In the genomic region with DNA sequence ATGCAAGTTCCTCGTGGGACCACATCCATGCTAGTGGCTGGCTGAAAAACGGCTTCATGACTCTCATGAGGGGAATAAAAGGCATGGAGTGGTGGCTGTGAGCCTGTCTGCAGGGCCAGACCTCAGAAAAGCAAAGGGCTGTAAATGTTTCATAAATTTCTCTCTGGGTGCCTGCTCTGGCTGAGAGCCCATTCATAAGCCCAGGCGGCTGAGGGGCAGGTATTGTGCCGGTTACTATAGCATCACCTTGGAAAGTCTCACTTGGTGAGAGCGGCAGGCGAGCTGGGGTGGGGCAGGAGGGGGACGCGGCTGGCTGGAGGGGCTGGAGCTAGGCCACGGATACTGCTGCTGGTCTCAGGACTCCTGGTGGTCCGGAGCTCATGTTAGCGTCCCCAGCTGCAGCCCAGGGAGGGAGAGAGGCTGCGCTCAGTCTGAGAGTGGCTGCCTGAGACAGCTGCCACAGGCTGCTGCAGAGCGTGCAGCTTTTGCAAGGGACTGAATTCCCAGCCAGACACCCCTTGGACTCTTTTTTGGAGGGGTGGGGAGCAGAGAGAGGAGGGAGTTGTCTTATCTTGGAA, we compare ENCODE assay signal across 15 cellular contexts. TPM values are rescaled to one million over a fixed set of nuclear protein-coding genes. Genes with fewer than 3 reads are reported as not detected.
DNase-seq lines count a peak whose midpoint lies in the region; ATAC-seq and TF ChIP-seq lines count a peak whose summit lies in the region.
"Had no signal": no experiment of that assay in that cellular context is flagged by ENCODE, and none has a peak within 500 bp of the region (broad histone marks: within the 10 kb centered on the region; RNA-seq: fewer than 3 reads in every experiment).

Gene SLC17A8, plus strand, starts transcription at position 429 of the 578 bp plus-strand sequence. CDS start 318 bp downstream, outside the sequence.

- H2AK5ac ChIP-seq in neuronal stem cell (ENCODE audit: low read depth, low read length), result no peak within 1 kb of the TSS

- peak; percentile 27 for DNase-seq in NCI-H748 treated with DMSO at 0.1 percent for 48 hours (lab: John Stamatoyannopoulos, UW)
- peak; percentile 17 for DNase-seq in hepatocyte (ENCODE audit: low spot score)
- peak; percentile 30 for DNase-seq in neuronal stem cell (ENCODE audit: low spot score)
- no peak for DNase-seq in GM10248 (ENCODE audit: extremely low spot score)
- DNase-seq in GM03348 (ENCODE audit: low spot score), result no peak
- DNase-seq: activated CD8-positive, alpha-beta T cell treated with anti-CD3 and anti-CD28 coated beads for 36 hours; activated gamma-delta T cell treated with Interleukin-2 at 50 U/mL for 16 hours; CD4-positive, CD25-positive, alpha-beta regulatory T cell; mammary epithelial cell; MV-4-11; OCI-M1; stimulated activated CD4-positive, alpha-beta T cell treated with anti-CD3 and anti-CD28 coated beads, Interleukin-4, amount 100 ng/mL, for 1 hour; T-helper 9 cell had no signal

- H4K20me1 ChIP-seq in hepatocyte (ENCODE audit: insufficient read depth, poor library complexity, severe bottlenecking), result no peaks in the 10 kb centered on the region

- H3K79me2 ChIP-seq in hepatocyte, result no peaks in the 10 kb centered on the region

- no peak within 1 kb of the TSS for H2BK12ac ChIP-seq in neuronal stem cell (ENCODE audit: low read length)

- H3K4me3 ChIP-seq in HUES6 (ENCODE audit: low read depth, low read length), result 0 out of 2 replicates have a peak within 1 kb of the TSS, but pooled peaks have one; percentile 5
- no peak within 1 kb of the TSS for H3K4me3 ChIP-seq in hepatocyte
- no peak within 1 kb of the TSS for H3K4me3 ChIP-seq in neuronal stem cell (ENCODE audit: low read length in 2 of 2)

- H3K27ac ChIP-seq in HUES6 (ENCODE audit: low read depth, low read length) (no peak within 1 kb of the TSS), hepatocyte (no peak within 1 kb of the TSS), neuronal stem cell (replicated peaks; ENCODE audit: low read length) (no peak within 1 kb of the TSS)

- peak within 1 kb of the TSS; percentile 66 for H3K4me2 ChIP-seq in hepatocyte
- H3K4me2 ChIP-seq in neuronal stem cell (ENCODE audit: insufficient read depth, low read length, poor library complexity, severe bottlenecking), result no peak within 1 kb of the TSS

- H3K9ac ChIP-seq in HUES6 (ENCODE audit: low read length) (no peak within 1 kb of the TSS), neuronal stem cell (ENCODE audit: low read depth, low read length, poor library complexity) (no peak within 1 kb of the TSS)

- POLR2A ChIA-PET in GM10248 (lab: Yijun Ruan, JAX), result no interaction called here

- H3K27me3 ChIP-seq in HUES6 (ENCODE audit: control insufficient read depth, insufficient read depth, low read length) (peaks cover 7% of the 10 kb centered on the region; the same call in 1 of the 2 replicates), hepatocyte (no peaks in the 10 kb centered on the region), neuronal stem cell (ENCODE audit: control insufficient read depth in 3 of 3, insufficient read depth in 3 of 3, low read depth in 1 of 3, low read length in 3 of 3) (peaks cover 0 to 8% (median 0%) of the 10 kb centered on the region in 3 experiments)

- no peak within 1 kb of the TSS for H4K91ac ChIP-seq in neuronal stem cell (ENCODE audit: low read depth, low read length, poor library complexity)

- H3K9me3 ChIP-seq in HUES6 (ENCODE audit: control insufficient read depth, insufficient read depth, low read depth, low read length) (no peaks in the 10 kb centered on the region), hepatocyte (ENCODE audit: low read depth) (no peaks in the 10 kb centered on the region), neuronal stem cell (replicated peaks in 1 of 2; ENCODE audit: control insufficient read depth in 2 of 2, insufficient read depth in 1 of 2, low read depth in 1 of 2, low read length in 2 of 2) (no peaks in the 10 kb centered on the region)

- no peak within 1 kb of the TSS for H3K18ac ChIP-seq in neuronal stem cell (ENCODE audit: low read length)

- H3K4me1 ChIP-seq in HUES6 (ENCODE audit: control insufficient read depth, insufficient read depth, low read length), result peaks cover 11% of the 10 kb centered on the region
- H3K4me1 ChIP-seq in hepatocyte (ENCODE audit: insufficient read depth), result peaks cover 9% of the 10 kb centered on the region
- peaks cover 0 to 2% of the 10 kb centered on the region in 2 donors for H3K4me1 ChIP-seq in neuronal stem cell (ENCODE audit: control insufficient read depth in 2 of 2, insufficient read depth in 1 of 2, low read depth in 1 of 2, low read length in 2 of 2)

- no peak within 1 kb of the TSS for H2BK15ac ChIP-seq in neuronal stem cell (ENCODE audit: low read length)

- no peak within 1 kb of the TSS for H4K8ac ChIP-seq in neuronal stem cell (ENCODE audit: low read depth, low read length)

- H3K4ac ChIP-seq in neuronal stem cell (ENCODE audit: low read length), result no peak within 1 kb of the TSS

- 26% methylated on average over 13 of the region's 13 CpGs for WGBS in hepatocyte (ENCODE audit: low lambda C conversion rate, missing lambda C conversion rate)
- no CpG with 5 or more reads among the region's 13 CpGs for WGBS in neuronal stem cell (ENCODE audit: extremely low coverage in 2 of 2, insufficient read length in 2 of 2, insufficient replicate concordance in 1 of 2), 2 donors

- no peak within 1 kb of the TSS for H3K14ac ChIP-seq in neuronal stem cell (ENCODE audit: low read length)

- no peak within 1 kb of the TSS for H3K23ac ChIP-seq in neuronal stem cell (ENCODE audit: low read depth, low read length, poor library complexity)

- no peak for ATAC-seq in HG02610 (IDR thresholded peaks at IDR 0.05; ENCODE audit: unreplicated experiment)
- ATAC-seq: activated CD8-positive, alpha-beta T cell treated with anti-CD3 and anti-CD28 coated beads for 36 hours had no signal

- no peak within 1 kb of the TSS for H2BK5ac ChIP-seq in neuronal stem cell (ENCODE audit: low read length)

- no peaks in the 10 kb centered on the region for H3K9me2 ChIP-seq in hepatocyte (replicated peaks; ENCODE audit: insufficient read depth)

- H2BK120ac ChIP-seq in neuronal stem cell (ENCODE audit: low read depth, low read length), result no peak within 1 kb of the TSS

- H3K79me1 ChIP-seq in neuronal stem cell (ENCODE audit: low read depth, low read length), result no peaks in the 10 kb centered on the region

- CTCF ChIA-PET in GM10248 (lab: Yijun Ruan, JAX), result interaction anchor here (1.3 kb wide), 1 partner anchor 48 kb away, joined by 3 read pairs; no protein-coding TSS in a partner anchor

- H3K36me3 ChIP-seq in HUES6 (ENCODE audit: control insufficient read depth, insufficient read depth, low read length), result no peaks in the 10 kb centered on the region
- no peaks in the 10 kb centered on the region for H3K36me3 ChIP-seq in hepatocyte (replicated peaks; ENCODE audit: insufficient read depth, low read depth)
- no peaks in the 10 kb centered on the region for H3K36me3 ChIP-seq in neuronal stem cell (replicated peaks in 1 of 2; ENCODE audit: control insufficient read depth in 2 of 2, insufficient read depth in 2 of 2, low read length in 2 of 2)

- TF ChIP-seq CTCF in hepatocyte (IDR thresholded peaks at IDR 0.05; ENCODE audit: poor library complexity), result no peak
- no peak for TF ChIP-seq CTCF in GM10248 (IDR thresholded peaks at IDR 0.05; ENCODE audit: control extremely low read depth, extremely low read depth, low read depth, missing control alignments)

- H2AFZ ChIP-seq in hepatocyte, result no peak within 1 kb of the TSS
- peak within 1 kb of the TSS; percentile 65 for H2AFZ ChIP-seq in neuronal stem cell (ENCODE audit: low read length)

RNA-seq across cellular contexts. Expression of gene SLC17A8, which starts in this region (rescaled TPM):
- total RNA-seq in hepatocyte, result 0.10 and 0.40 TPM in 2 replicates
- not detected in 2 replicates for polyA plus RNA-seq in hepatocyte
- polyA plus RNA-seq in neuronal stem cell (2013, experiment 1 of 2), result not detected
- not detected for polyA plus RNA-seq in neuronal stem cell (2013, experiment 2 of 2)
- total RNA-seq: activated CD8-positive, alpha-beta T cell treated with anti-CD3 and anti-CD28 coated beads for 36 hours; CD4-positive, CD25-positive, alpha-beta regulatory T cell; mammary epithelial cell had no signal
- polyA plus RNA-seq: CD4-positive, CD25-positive, alpha-beta regulatory T cell; mammary epithelial cell had no signal

Comparison
In these comparisons a context has a peak if more than half of its experiments do, and no peak if none do; other contexts are left out.
1. Peak in DNase-seq and H3K4me2 ChIP-seq in hepatocyte; RNA of the gene not detected or under 1 TPM.
2. DNase-seq: peak in NCI-H748 treated with DMSO at 0.1 percent for 48 hours (single experiment) and neuronal stem cell (single experiment); none in GM10248 (single experiment) and GM03348 (single experiment).